Comparison of ENCODE assay signal across 22 cellular contexts in the genomic region with DNA sequence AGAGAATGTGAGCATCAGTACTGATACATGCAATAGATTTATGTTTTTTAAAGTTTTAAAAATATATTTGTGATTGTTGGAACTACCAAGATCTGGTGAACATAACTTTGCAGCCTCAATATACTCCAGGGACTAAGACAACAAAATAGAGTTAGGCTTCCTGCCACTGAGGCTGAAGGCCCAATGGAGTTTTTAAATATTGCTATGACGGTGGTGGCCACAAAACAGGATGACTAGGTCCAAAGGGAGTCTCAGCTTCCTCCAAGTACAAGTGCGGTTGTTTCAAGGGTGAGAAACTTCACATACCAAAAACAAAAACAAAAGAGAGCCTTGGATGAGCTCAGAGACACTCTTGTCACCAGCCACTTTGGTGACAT.
DNase-seq lines count a peak whose midpoint lies in the region; ATAC-seq and TF ChIP-seq lines count a peak whose summit lies in the region.
"Had no signal": no experiment of that assay in that cellular context is flagged by ENCODE, and none has a peak within 500 bp of the region (broad histone marks: within the 10 kb centered on the region; RNA-seq: fewer than 3 reads in every experiment).

No MANE protein-coding gene starts in this region.

- no peak for TF ChIP-seq CTCF in foreskin fibroblast (IDR thresholded peaks at IDR 0.05; ENCODE audit: low read depth, low read length)

- H3K4me1 ChIP-seq in BLaER1: peaks cover 42% of the 10 kb centered on the region
- H3K4me1 ChIP-seq in adipocyte (ENCODE audit: control insufficient read depth, insufficient read depth, low read length): peaks cover 39% of the 10 kb centered on the region
- H3K4me1 ChIP-seq: Caco-2, left lung had no signal

- H4K20me1 ChIP-seq in BLaER1: peaks cover 10% of the 10 kb centered on the region; the same call in 1 of the 2 replicates

- ATAC-seq in left ventricle myocardium superior (peak; percentile 50), GM18868 (IDR thresholded peaks at IDR 0.05; ENCODE audit: unreplicated experiment) (no peak)

- H3K9me3 ChIP-seq in BLaER1 (no peaks in the 10 kb centered on the region), adipocyte (ENCODE audit: control insufficient read depth, low read length) (no peaks in the 10 kb centered on the region)
- H3K9me3 ChIP-seq: Caco-2, left lung, neutrophil, thoracic aorta had no signal

- peak overlapping the region; percentile 85 for H3K4me2 ChIP-seq in BLaER1
- H3K4me2 ChIP-seq: smooth muscle cell had no signal

- H3K27me3 ChIP-seq in BLaER1 (no peaks in the 10 kb centered on the region; the same call in 1 of the 2 replicates), adipocyte (replicated peaks; ENCODE audit: control insufficient read depth, insufficient read depth, low read length) (no peaks in the 10 kb centered on the region)
- H3K27me3 ChIP-seq: left lung, neutrophil had no signal

- DNase-seq in adipocyte (ENCODE audit: low read depth) (no peak), left ventricle myocardium superior (no peak), stromal cell of bone marrow (ENCODE audit: low read depth) (peak; percentile 55), retina (no peak), foreskin fibroblast (no peak)
- DNase-seq: activated CD4-positive, alpha-beta T cell treated with anti-CD3 and anti-CD28 coated beads, Interleukin-2, amount 50 U/mL, for 48 hours; activated CD4-positive, CD25-positive, alpha-beta regulatory T cell treated with anti-CD3 and anti-CD28 coated beads, Interleukin-2, amount 50 U/mL, for 72 hours; activated gamma-delta T cell treated with Interleukin-2 at 50 U/mL for 16 hours; activated T-cell treated with anti-CD3 and anti-CD28 coated beads, Interleukin-2, amount 50 U/mL, for 48 hours; C1 segment of cervical spinal cord; Caco-2; left lung; NCI-H146; NCI-H2107; NCI-H345; SHP77; stimulated activated naive CD4-positive, alpha-beta T cell had no signal

- H3K9ac ChIP-seq in BLaER1: no peak overlapping the region
- peak overlapping the region; percentile 51 for H3K9ac ChIP-seq in adipocyte (ENCODE audit: low read length)

- H3K4me3 ChIP-seq in BLaER1: no peak overlapping the region
- H3K4me3 ChIP-seq in adipocyte (ENCODE audit: low read length): no peak overlapping the region
- H3K4me3 ChIP-seq in foreskin fibroblast (ENCODE audit: low read depth in 1 of 2, low read length in 2 of 2): no peak overlapping the region
- H3K4me3 ChIP-seq: left lung, smooth muscle cell, thoracic aorta had no signal

- intact Hi-C loops in left ventricle myocardium superior (cut with micrococcal nuclease): no loop called here

- no peak overlapping the region for H3K27ac ChIP-seq in BLaER1
- H3K27ac ChIP-seq: left lung, neutrophil, thoracic aorta had no signal

- H3K36me3 ChIP-seq in BLaER1 (no peaks in the 10 kb centered on the region), adipocyte (ENCODE audit: control insufficient read depth, insufficient read depth, low read length, severe bottlenecking) (no peaks in the 10 kb centered on the region)
- H3K36me3 ChIP-seq: left lung, neutrophil, thoracic aorta had no signal
